8 cellular contexts compared by ENCODE assay signal in the genomic region with DNA sequence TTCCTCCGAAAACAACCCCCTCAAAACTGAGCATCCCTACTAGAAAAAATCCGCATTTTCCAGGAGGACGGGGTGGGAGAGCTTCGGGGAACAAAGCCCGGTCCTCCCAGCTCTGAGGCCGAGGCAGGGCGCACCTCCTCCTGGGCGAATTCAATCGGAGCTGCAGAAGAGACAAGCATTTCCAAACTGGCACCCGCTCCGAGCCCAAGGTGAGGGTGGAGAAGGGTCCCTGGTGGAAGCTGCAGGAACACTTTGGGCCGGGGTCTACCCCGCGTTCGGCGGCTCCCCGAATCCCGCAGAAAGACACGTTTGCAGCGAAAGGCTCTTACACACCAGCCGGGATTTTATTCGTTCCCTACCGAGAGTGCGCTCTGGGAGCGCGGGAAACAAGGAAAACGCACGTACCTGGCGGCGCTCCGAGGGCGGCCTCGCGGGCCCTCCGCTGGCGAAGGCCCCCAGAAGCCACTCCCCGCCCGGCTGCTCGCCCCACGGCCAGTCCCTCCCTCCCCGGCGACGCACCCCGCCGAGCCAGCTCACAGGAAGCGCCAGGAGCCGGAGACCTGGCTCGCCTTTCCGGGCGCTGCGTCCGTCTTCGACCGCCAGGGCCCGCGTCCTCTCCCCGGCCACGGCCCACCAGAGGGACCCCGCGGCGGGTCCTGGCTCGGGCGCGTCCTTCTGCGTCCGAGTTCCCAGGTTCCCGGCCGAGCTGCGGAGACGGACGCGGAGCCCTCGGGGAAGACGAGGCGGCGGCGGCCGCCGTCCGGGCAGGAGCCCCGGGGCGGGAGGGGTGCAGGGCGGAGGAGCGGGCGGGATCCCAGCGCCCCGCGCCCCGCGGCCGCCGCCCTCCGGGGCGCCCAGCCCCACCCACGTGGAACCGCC. TPM values are rescaled to one million over a fixed set of nuclear protein-coding genes. Genes with fewer than 3 reads are reported as not detected.
DNase-seq lines count a peak whose midpoint lies in the region; ATAC-seq and TF ChIP-seq lines count a peak whose summit lies in the region.

No MANE protein-coding gene starts in this region.

- TF ChIP-seq POLR2A in transverse colon (IDR thresholded peaks at IDR 0.05) = peak; percentile 94

- peaks cover 9 to 47% (median 42%) of the 10 kb centered on the region in 4 donors for H3K4me1 ChIP-seq in transverse colon

- H2AFZ ChIP-seq in neural cell (ENCODE audit: low read depth, low read length) = no peak overlapping the region

- ATAC-seq in GM19397 (IDR thresholded peaks at IDR 0.05; ENCODE audit: unreplicated experiment) (peak; percentile 34), HG03521 (IDR thresholded peaks at IDR 0.05; ENCODE audit: unreplicated experiment) (peak; percentile 31)

- peak; percentile 89 for DNase-seq in COR-L47 (lab: John Stamatoyannopoulos, UW)
- DNase-seq in NOMO-1 treated with DMSO at 0.1 percent for 48 hours (lab: John Stamatoyannopoulos, UW; ENCODE audit: unreplicated experiment) = peak; percentile 81
- DNase-seq in activated effector memory CD4-positive, alpha-beta T cell treated with anti-CD3 and anti-CD28 coated beads, Interleukin-2, amount 50 U/mL, for 16 hours = peak; percentile 80
- peak; percentile 90 for DNase-seq in fibroblast of villous mesenchyme (ENCODE audit: low read depth)
- DNase-seq in transverse colon = peak; percentile 89

- no peaks in the 10 kb centered on the region for H3K9me2 ChIP-seq in neural cell (ENCODE audit: insufficient read depth, low read length)

- H3K27me3 ChIP-seq in neural cell (ENCODE audit: insufficient read depth, low read depth, low read length) (no peaks in the 10 kb centered on the region), transverse colon (peaks cover 24% of the 10 kb centered on the region)

- intact Hi-C loops in transverse colon (cut with DNase I; ENCODE audit: low total_unique reads) = no loop called here

- peak; percentile 22 for TF ChIP-seq EP300 in neural cell (conservative IDR thresholded peaks at IDR 0.05; ENCODE audit: poor library complexity, severe bottlenecking)
- TF ChIP-seq EP300 in transverse colon (IDR thresholded peaks at IDR 0.05; ENCODE audit: low read depth) = no peak

- peak overlapping the region; percentile 99 for H3K9ac ChIP-seq in neural cell (ENCODE audit: low read length)

- TF ChIP-seq CTCF in fibroblast of villous mesenchyme (IDR thresholded peaks at IDR 0.05; ENCODE audit: insufficient read depth, low read depth, low read length) (peak; percentile 40), neural cell (IDR thresholded peaks at IDR 0.05; ENCODE audit: poor library complexity, severe bottlenecking) (no peak), transverse colon (IDR thresholded peaks at IDR 0.05) (peak; percentile 18 to 78 (median 42))

- peak overlapping the region; percentile 95 for H3K4me3 ChIP-seq in fibroblast of villous mesenchyme (ENCODE audit: low read depth, low read length)
- H3K4me3 ChIP-seq in neural cell (ENCODE audit: low read length) = peak overlapping the region; percentile 69
- peak overlapping the region; percentile 79 to 92 (median 85) for H3K4me3 ChIP-seq in transverse colon

- in situ Hi-C loops in transverse colon (cut with MboI; ENCODE audit: low pct_ligation_motif_present in 1 of 4, low pct_unique_long_range_greater_than_20kb in 1 of 4, low sequenced_read_pairs in 3 of 4) = no loop called here

- H3K27ac ChIP-seq in neural cell (ENCODE audit: low read length) (peak overlapping the region; percentile 93), transverse colon (peak overlapping the region; percentile 97 to 99 (median 98))

- peaks cover 16% of the 10 kb centered on the region for H4K20me1 ChIP-seq in neural cell (ENCODE audit: insufficient read depth)

- no peaks in the 10 kb centered on the region for H3K9me3 ChIP-seq in neural cell (ENCODE audit: low read length)
- no peaks in the 10 kb centered on the region for H3K9me3 ChIP-seq in transverse colon

- TF ChIP-seq RAD21 in neural cell (conservative IDR thresholded peaks at IDR 0.05) = peak; percentile 38

- H3K4me2 ChIP-seq in neural cell (ENCODE audit: low read length) = peak overlapping the region; percentile 19

- H3K36me3 ChIP-seq in neural cell (ENCODE audit: insufficient read depth, low read length) (no peaks in the 10 kb centered on the region), transverse colon (no peaks in the 10 kb centered on the region)

- 1% methylated on average over 40 of the region's 96 CpGs; no CpG with 5 or more reads in 1 of the 2 donors for WGBS in transverse colon (ENCODE audit: low coverage in 1 of 2), 2 donors

- H3K79me2 ChIP-seq in neural cell (replicated peaks; ENCODE audit: insufficient read depth, low read length) = peaks cover 71% of the 10 kb centered on the region

- H3F3A ChIP-seq in neural cell (ENCODE audit: insufficient read depth, low read length, poor library complexity, severe bottlenecking) = no peaks in the 10 kb centered on the region

TF ChIP-seq in neural cell, 6 proteins besides CTCF, POLR2A, EP300 and RAD21:
- no peak for TF ChIP-seq EZH2 (IDR thresholded peaks at IDR 0.05; ENCODE audit: borderline replicate concordance, insufficient read depth, low read length, poor library complexity, severe bottlenecking)
- peak; percentile 84 for TF ChIP-seq POLR2AphosphoS5 (IDR thresholded peaks at IDR 0.05)
- no peak for TF ChIP-seq TAF1 (IDR thresholded peaks at IDR 0.05; ENCODE audit: low read depth)
- TF ChIP-seq, protein P1, sequence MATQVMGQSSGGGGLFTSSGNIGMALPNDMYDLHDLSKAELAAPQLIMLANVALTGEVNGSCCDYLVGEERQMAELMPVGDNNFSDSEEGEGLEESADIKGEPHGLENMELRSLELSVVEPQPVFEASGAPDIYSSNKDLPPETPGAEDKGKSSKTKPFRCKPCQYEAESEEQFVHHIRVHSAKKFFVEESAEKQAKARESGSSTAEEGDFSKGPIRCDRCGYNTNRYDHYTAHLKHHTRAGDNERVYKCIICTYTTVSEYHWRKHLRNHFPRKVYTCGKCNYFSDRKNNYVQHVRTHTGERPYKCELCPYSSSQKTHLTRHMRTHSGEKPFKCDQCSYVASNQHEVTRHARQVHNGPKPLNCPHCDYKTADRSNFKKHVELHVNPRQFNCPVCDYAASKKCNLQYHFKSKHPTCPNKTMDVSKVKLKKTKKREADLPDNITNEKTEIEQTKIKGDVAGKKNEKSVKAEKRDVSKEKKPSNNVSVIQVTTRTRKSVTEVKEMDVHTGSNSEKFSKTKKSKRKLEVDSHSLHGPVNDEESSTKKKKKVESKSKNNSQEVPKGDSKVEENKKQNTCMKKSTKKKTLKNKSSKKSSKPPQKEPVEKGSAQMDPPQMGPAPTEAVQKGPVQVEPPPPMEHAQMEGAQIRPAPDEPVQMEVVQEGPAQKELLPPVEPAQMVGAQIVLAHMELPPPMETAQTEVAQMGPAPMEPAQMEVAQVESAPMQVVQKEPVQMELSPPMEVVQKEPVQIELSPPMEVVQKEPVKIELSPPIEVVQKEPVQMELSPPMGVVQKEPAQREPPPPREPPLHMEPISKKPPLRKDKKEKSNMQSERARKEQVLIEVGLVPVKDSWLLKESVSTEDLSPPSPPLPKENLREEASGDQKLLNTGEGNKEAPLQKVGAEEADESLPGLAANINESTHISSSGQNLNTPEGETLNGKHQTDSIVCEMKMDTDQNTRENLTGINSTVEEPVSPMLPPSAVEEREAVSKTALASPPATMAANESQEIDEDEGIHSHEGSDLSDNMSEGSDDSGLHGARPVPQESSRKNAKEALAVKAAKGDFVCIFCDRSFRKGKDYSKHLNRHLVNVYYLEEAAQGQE (IDR thresholded peaks at IDR 0.05; ENCODE audit: borderline replicate concordance) = peak; percentile 85
- peak; percentile 37 for TF ChIP-seq MXI1 (conservative IDR thresholded peaks at IDR 0.05; ENCODE audit: poor library complexity, severe bottlenecking)
- TF ChIP-seq SMC3 (conservative IDR thresholded peaks at IDR 0.05; ENCODE audit: poor library complexity) = peak; percentile 31

RNA-seq across cellular contexts. Expression of gene BAHCC1, which starts 49.8 kb away (rescaled TPM):
- total RNA-seq in fibroblast of villous mesenchyme (6.5 and 8.4 TPM in 2 replicates), transverse colon (100 to 1,000 TPM in 1 of 4 donors, 10 to 100 TPM in 2, 1 to 10 TPM in 1; 8.7 to 133 (median 12.4) TPM)
- polyA plus RNA-seq in neural cell = 12.4 and 14.2 TPM in 2 replicates
- 20.7 and 24.9 TPM in 2 replicates for polyA minus RNA-seq in neural cell

RNA-seq across cellular contexts. Expression of gene SLC38A10, which starts 50.3 kb away (rescaled TPM):
- total RNA-seq in fibroblast of villous mesenchyme (51.4 and 57.3 TPM in 2 replicates), transverse colon (100 to 1,000 TPM in 2 of 4 donors, 10 to 100 TPM in 2; 94.9 to 113 (median 98.9) TPM)
- polyA plus RNA-seq in neural cell = 37.4 and 46.0 TPM in 2 replicates
- 39.6 and 45.8 TPM in 2 replicates for polyA minus RNA-seq in neural cell

Comparison
In these comparisons a context has a peak if more than half of its experiments do, and no peak if none do; other contexts are left out.
1. Peak in every context shown above with its lines: DNase-seq, ATAC-seq, H3K4me3 ChIP-seq and H3K27ac ChIP-seq.